In genomic region chr22:41285820-41286638, GRCh38 we compare ENCODE assay signal across 2 cellular contexts.
A peak's percentile ranks its signal among the peaks of the same experiment; 100 is the strongest.
TF ChIP-seq lines count a peak whose summit lies in the region.

RANGAP1 (minus strand) TSS chr22:41286187; CDS start chr22:41281044, 5,143 bp downstream.

TF ChIP-seq in HCT116, 20 proteins besides CTCF, POLR2A, EP300 and RAD21 (continued from another document):
- TF ChIP-seq REST (IDR thresholded peaks at IDR 0.05; ENCODE audit: low read depth) (no peak), ATF3 (IDR thresholded peaks at IDR 0.05) (no peak), MAX (IDR thresholded peaks at IDR 0.05) (peak; percentile 95), EZH2 (IDR thresholded peaks at IDR 0.05) (no peak), SIN3A (IDR thresholded peaks at IDR 0.05; ENCODE audit: low read depth) (peak; percentile 98), ZBTB33 (IDR thresholded peaks at IDR 0.05; ENCODE audit: extremely low read depth, insufficient replicate concordance, low read length) (no peak), ELF1 (IDR thresholded peaks at IDR 0.05; ENCODE audit: borderline replicate concordance, low read depth) (peak; percentile 89), CBX3 (IDR thresholded peaks at IDR 0.05; ENCODE audit: low read depth) (no peak)

TF ChIP-seq in neural cell, 6 proteins besides CTCF, POLR2A, EP300 and RAD21 (continued from another document):
- no peak for TF ChIP-seq TAF1 (IDR thresholded peaks at IDR 0.05; ENCODE audit: low read depth)
- TF ChIP-seq POLR2AphosphoS5 (IDR thresholded peaks at IDR 0.05): peak; percentile 85
